ENCODE assay signal across 12 cellular contexts in the genomic region with DNA sequence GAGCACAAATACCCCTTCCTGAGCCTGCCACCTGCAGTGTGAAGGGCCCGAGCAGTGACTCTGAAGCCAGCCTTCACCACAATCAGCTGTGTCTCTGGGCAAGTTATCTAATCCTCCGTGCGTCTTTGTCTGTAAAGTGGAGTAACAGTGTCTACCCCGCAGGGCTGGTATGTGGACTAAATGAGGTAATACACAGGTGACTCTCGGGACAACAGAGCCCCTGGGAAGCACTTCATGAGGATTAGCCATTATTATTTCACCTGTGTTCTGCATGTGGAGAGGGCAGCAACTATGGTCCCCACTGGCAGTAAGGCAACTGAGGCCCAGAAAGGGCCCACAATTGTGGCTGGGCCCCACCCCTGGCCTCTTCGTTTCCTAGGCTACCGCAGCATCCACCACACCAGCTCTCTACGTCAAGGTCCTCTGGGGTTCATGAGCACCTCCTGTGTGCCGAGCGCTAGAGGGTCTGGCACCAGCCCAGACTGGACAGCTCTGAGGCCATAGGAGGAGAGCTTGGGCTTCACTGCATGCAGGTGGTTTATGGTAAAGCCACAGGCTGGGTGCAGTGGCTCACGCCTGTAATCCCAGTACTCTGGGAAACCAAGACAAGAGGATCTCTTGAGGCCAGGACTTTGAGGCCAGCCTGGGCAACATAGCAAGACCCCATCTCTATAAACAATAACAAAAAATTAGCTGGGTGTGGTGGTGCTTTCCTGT. TPM values are rescaled to one million over a fixed set of nuclear protein-coding genes. Genes with fewer than 3 reads are reported as not detected.
DNase-seq lines count a peak whose midpoint lies in the region; ATAC-seq and TF ChIP-seq lines count a peak whose summit lies in the region.
"Had no signal": no experiment of that assay in that cellular context is flagged by ENCODE, and none has a peak within 500 bp of the region (broad histone marks: within the 10 kb centered on the region; RNA-seq: fewer than 3 reads in every experiment).

No MANE protein-coding gene starts in this region.

- TF ChIP-seq CTCF in activated CD8-positive, alpha-beta T cell treated with anti-CD3 and anti-CD28 coated beads for 36 hours (IDR thresholded peaks at IDR 0.05), result no peak
- TF ChIP-seq CTCF in OCI-LY3 (IDR thresholded peaks at IDR 0.05; ENCODE audit: low read depth, low read length) (no peak), stomach (IDR thresholded peaks at IDR 0.05) (no peak)

- no peaks in the 10 kb centered on the region for H4K20me1 ChIP-seq in OCI-LY3 (ENCODE audit: insufficient read depth, low read length)

- CTCF ChIA-PET in activated CD8-positive, alpha-beta T cell treated with anti-CD3 and anti-CD28 coated beads, Interleukin-2, amount 10 ng/mL, durations not matched to agents 7 days and 5 days (lab: Charles Lee), result interaction anchor here (0.6 to 2.8 kb wide), 5 partner anchors 21 to 125 kb away, joined by 3 to 16 read pairs (median 3); no protein-coding TSS in a partner anchor
- CTCF ChIA-PET in activated CD8-positive, alpha-beta T cell treated with anti-CD3 and anti-CD28 coated beads for 36 hours (lab: Charles Lee), result interaction anchor here (1.1 to 2.7 kb wide), 2 partner anchors 24 to 91 kb away, joined by 5 to 8 read pairs; no protein-coding TSS in a partner anchor

- H3K9ac ChIP-seq in OCI-LY3 (ENCODE audit: low read length), result no peak overlapping the region; the same call in 1 of the 2 replicates

- H3K4me2 ChIP-seq in OCI-LY3 (ENCODE audit: low read length), result no peak overlapping the region

- no peaks in the 10 kb centered on the region for H3K27me3 Mint-ChIP-seq in activated CD8-positive, alpha-beta T cell treated with anti-CD3 and anti-CD28 coated beads, Interleukin-2, amount 10 ng/mL, durations not matched to agents 7 days and 5 days (ENCODE audit: low read depth)
- H3K27me3 Mint-ChIP-seq in activated CD8-positive, alpha-beta T cell treated with anti-CD3 and anti-CD28 coated beads for 36 hours, result no peaks in the 10 kb centered on the region

- no peak for ATAC-seq in activated CD8-positive, alpha-beta T cell treated with anti-CD3 and anti-CD28 coated beads, Interleukin-2, amount 10 ng/mL, durations not matched to agents 7 days and 5 days
- no peak for ATAC-seq in activated CD8-positive, alpha-beta T cell treated with anti-CD3 and anti-CD28 coated beads for 36 hours
- ATAC-seq in HG03196 (IDR thresholded peaks at IDR 0.05; ENCODE audit: unreplicated experiment) (no peak), GM19351 (IDR thresholded peaks at IDR 0.05; ENCODE audit: unreplicated experiment) (no peak)
- ATAC-seq: body of pancreas had no signal

- no peak for TF ChIP-seq EP300 in stomach (IDR thresholded peaks at IDR 0.05)

- TF ChIP-seq POLR2A in stomach (IDR thresholded peaks at IDR 0.05), result no peak

- H3K4me3 Mint-ChIP-seq in activated CD8-positive, alpha-beta T cell treated with anti-CD3 and anti-CD28 coated beads, Interleukin-2, amount 10 ng/mL, durations not matched to agents 7 days and 5 days, result no peak overlapping the region
- H3K4me3 Mint-ChIP-seq in activated CD8-positive, alpha-beta T cell treated with anti-CD3 and anti-CD28 coated beads for 36 hours, result no peak overlapping the region

- 0 out of 2 replicates have a peak overlapping the region, but pooled peaks have one; percentile 40 for H2AFZ ChIP-seq in OCI-LY3 (ENCODE audit: low read depth, low read length)

- POLR2A ChIA-PET in activated CD8-positive, alpha-beta T cell treated with anti-CD3 and anti-CD28 coated beads, Interleukin-2, amount 10 ng/mL, durations not matched to agents 7 days and 5 days (lab: Charles Lee), result interaction anchor here (2.6 kb wide), 1 partner anchor 42 kb away, joined by 24 read pairs; a partner anchor contains a TSS
- POLR2A ChIA-PET in activated CD8-positive, alpha-beta T cell treated with anti-CD3 and anti-CD28 coated beads for 36 hours (lab: Charles Lee), result interaction anchor here (0.8 to 2.3 kb wide), 4 partner anchors 27 to 49 kb away, joined by 3 to 14 read pairs (median 5); a partner anchor contains a TSS

- intact Hi-C loops in activated CD8-positive, alpha-beta T cell treated with anti-CD3 and anti-CD28 coated beads for 36 hours (cut with micrococcal nuclease), result no loop called here
- intact Hi-C loops in stomach (cut with DNase I; ENCODE audit: low total_unique reads), result no loop called here

- H3K4me3 ChIP-seq in OCI-LY3 (ENCODE audit: low read length) (no peak overlapping the region), stomach (no peak overlapping the region)
- H3K4me3 ChIP-seq: body of pancreas had no signal

- H3K4me1 ChIP-seq in OCI-LY3 (ENCODE audit: low read length) (peaks cover 40% of the 10 kb centered on the region), stomach (no peaks in the 10 kb centered on the region)
- H3K4me1 ChIP-seq: body of pancreas had no signal

- H3K27ac ChIP-seq in OCI-LY3 (ENCODE audit: low read length), result 0 out of 2 replicates have a peak overlapping the region, but pooled peaks have one; percentile 93
- H3K27ac ChIP-seq in stomach, result no peak overlapping the region
- H3K27ac ChIP-seq: body of pancreas had no signal

- H3K36me3 ChIP-seq in OCI-LY3 (replicated peaks; ENCODE audit: low read depth, low read length), result peaks cover 7% of the 10 kb centered on the region
- no peaks in the 10 kb centered on the region for H3K36me3 ChIP-seq in stomach

- peak overlapping the region; percentile 89 for H3K27ac Mint-ChIP-seq in activated CD8-positive, alpha-beta T cell treated with anti-CD3 and anti-CD28 coated beads, Interleukin-2, amount 10 ng/mL, durations not matched to agents 7 days and 5 days
- no peak overlapping the region for H3K27ac Mint-ChIP-seq in activated CD8-positive, alpha-beta T cell treated with anti-CD3 and anti-CD28 coated beads for 36 hours

- H3K36me3 Mint-ChIP-seq in activated CD8-positive, alpha-beta T cell treated with anti-CD3 and anti-CD28 coated beads, Interleukin-2, amount 10 ng/mL, durations not matched to agents 7 days and 5 days (ENCODE audit: low read depth), result peaks cover 1% of the 10 kb centered on the region
- H3K36me3 Mint-ChIP-seq in activated CD8-positive, alpha-beta T cell treated with anti-CD3 and anti-CD28 coated beads for 36 hours (ENCODE audit: low read depth), result no peaks in the 10 kb centered on the region

- 83 to 89% (median 84%) methylated on average over 11 of the region's 11 CpGs for WGBS in stomach, 5 donors

- peaks cover 21% of the 10 kb centered on the region for H3K79me2 ChIP-seq in OCI-LY3 (ENCODE audit: low read length)

- no peak for DNase-seq in activated CD8-positive, alpha-beta T cell treated with anti-CD3 and anti-CD28 coated beads, Interleukin-2, amount 10 ng/mL, durations not matched to agents 7 days and 5 days
- DNase-seq in activated CD8-positive, alpha-beta T cell treated with anti-CD3 and anti-CD28 coated beads for 36 hours, result no peak
- DNase-seq in ecto neural progenitor cell (ENCODE audit: low spot score) (peak; percentile 39), stomach (peak; percentile 19), dermis blood vessel endothelial cell (no peak)
- DNase-seq: effector CD8-positive, alpha-beta T cell; occipital lobe; stimulated activated naive CD4-positive, alpha-beta T cell treated with Interleukin-2 at 50 U/mL for 16 hours had no signal

- H3K4me1 Mint-ChIP-seq in activated CD8-positive, alpha-beta T cell treated with anti-CD3 and anti-CD28 coated beads, Interleukin-2, amount 10 ng/mL, durations not matched to agents 7 days and 5 days (ENCODE audit: low read depth), result peaks cover 24% of the 10 kb centered on the region
- H3K4me1 Mint-ChIP-seq in activated CD8-positive, alpha-beta T cell treated with anti-CD3 and anti-CD28 coated beads for 36 hours (ENCODE audit: low read depth), result peaks cover 15% of the 10 kb centered on the region

- no peaks in the 10 kb centered on the region for H3K27me3 ChIP-seq in OCI-LY3 (ENCODE audit: low read depth, low read length)
- H3K27me3 ChIP-seq in stomach, result peaks cover 0 to 34% (median 11%) of the 10 kb centered on the region in 3 donors
- H3K27me3 ChIP-seq: body of pancreas had no signal

- H3K9me3 ChIP-seq in OCI-LY3 (ENCODE audit: insufficient read depth, low read length), result no peaks in the 10 kb centered on the region
- H3K9me3 ChIP-seq in stomach, result no peaks in the 10 kb centered on the region
- H3K9me3 ChIP-seq: body of pancreas had no signal

- no peaks in the 10 kb centered on the region for H3K9me3 Mint-ChIP-seq in activated CD8-positive, alpha-beta T cell treated with anti-CD3 and anti-CD28 coated beads, Interleukin-2, amount 10 ng/mL, durations not matched to agents 7 days and 5 days (ENCODE audit: insufficient read depth)
- no peaks in the 10 kb centered on the region for H3K9me3 Mint-ChIP-seq in activated CD8-positive, alpha-beta T cell treated with anti-CD3 and anti-CD28 coated beads for 36 hours

RNA-seq across cellular contexts. Expression of a gene that starts 41.3 kb away (rescaled TPM):
- 10 to 100 TPM; 62.7 to 71.8 TPM for total RNA-seq in activated CD8-positive, alpha-beta T cell treated with anti-CD3 and anti-CD28 coated beads, Interleukin-2, amount 10 ng/mL, durations not matched to agents 7 days and 5 days
- total RNA-seq in activated CD8-positive, alpha-beta T cell treated with anti-CD3 and anti-CD28 coated beads for 36 hours, result 10 to 100 TPM; 39.9 to 41.6 TPM
- total RNA-seq in stomach (10 to 100 TPM in 1 of 5 donors, 1 to 10 TPM in 3, under 1 TPM in 1; 0.58 to 26.8 (median 3.5) TPM), dermis blood vessel endothelial cell (17.2 and 51.9 TPM in 2 replicates)
- polyA plus RNA-seq in stomach, result 1 to 10 TPM in 2 of 3 donors, under 1 TPM in 1; 0.81 to 2.9 (median 1.1) TPM

Comparison
In these comparisons a context has a peak if more than half of its experiments do, and no peak if none do; other contexts are left out.
1. DNase-seq: peak in ecto neural progenitor cell (single experiment) and stomach (single experiment); none in activated CD8-positive, alpha-beta T cell treated with anti-CD3 and anti-CD28 coated beads, Interleukin-2, amount 10 ng/mL, durations not matched to agents 7 days and 5 days (single experiment), activated CD8-positive, alpha-beta T cell treated with anti-CD3 and anti-CD28 coated beads for 36 hours (single experiment) and dermis blood vessel endothelial cell (single experiment).